Comparison of ENCODE assay signal across 15 cellular contexts in genomic region chr2:17620280-17620679, GRCh38.
DNase-seq lines count a peak whose midpoint lies in the region; ATAC-seq, FAIRE-seq and TF ChIP-seq lines count a peak whose summit lies in the region.
"Had no signal": no experiment of that assay in that cellular context is flagged by ENCODE, and none has a peak within 500 bp of the region (broad histone marks: within the 10 kb centered on the region; RNA-seq: fewer than 3 reads in every experiment).

No MANE protein-coding gene starts in this region.

- intact Hi-C loops in left cardiac atrium (cut with DNase I) = no loop called here
- intact Hi-C loops in activated CD4-positive, alpha-beta T cell treated with anti-CD3 and anti-CD28 coated beads, Interleukin-2, amount 10 ng/mL, durations not matched to agents 24 days and 14 days (cut with micrococcal nuclease) = no loop called here

- no peak for TF ChIP-seq CTCF in astrocyte (IDR thresholded peaks at IDR 0.05; ENCODE audit: insufficient read depth, low read depth, low read length)

- no peak overlapping the region for H3K4me3 Mint-ChIP-seq in astrocyte (ENCODE audit: unreplicated experiment)
- no peak overlapping the region for H3K4me3 Mint-ChIP-seq in activated CD4-positive, alpha-beta T cell treated with anti-CD3 and anti-CD28 coated beads, Interleukin-2, amount 10 ng/mL, durations not matched to agents 24 days and 14 days

- peak overlapping the region; percentile 62 for H3K27ac ChIP-seq in astrocyte (ENCODE audit: low read depth, low read length)
- H3K27ac ChIP-seq: VCaP had no signal

- H3K4me2 ChIP-seq in astrocyte (ENCODE audit: low read length) = peak overlapping the region; percentile 72

- no peaks in the 10 kb centered on the region for H3K27me3 ChIP-seq in astrocyte (ENCODE audit: insufficient read depth, low read length)

- no peaks in the 10 kb centered on the region for H3K9me3 ChIP-seq in astrocyte (ENCODE audit: insufficient read depth, low read depth, low read length)

- no peaks in the 10 kb centered on the region for H3K79me2 ChIP-seq in astrocyte (ENCODE audit: insufficient read depth, low read length)

- FAIRE-seq in astrocyte (lab: Jason Lieb, UNC) = no peak

- peak overlapping the region; percentile 18 for H3K4me3 ChIP-seq in astrocyte (ENCODE audit: insufficient read depth, low read depth, low read length)

- no peaks in the 10 kb centered on the region for H3K27me3 Mint-ChIP-seq in astrocyte (ENCODE audit: low read depth, unreplicated experiment)
- H3K27me3 Mint-ChIP-seq in activated CD4-positive, alpha-beta T cell treated with anti-CD3 and anti-CD28 coated beads, Interleukin-2, amount 10 ng/mL, durations not matched to agents 24 days and 14 days = peaks cover 10% of the 10 kb centered on the region

- peaks cover 34% of the 10 kb centered on the region for H3K4me1 ChIP-seq in astrocyte (ENCODE audit: insufficient read depth, low read length)

- no peaks in the 10 kb centered on the region for H3K9me3 Mint-ChIP-seq in astrocyte (ENCODE audit: unreplicated experiment)
- H3K9me3 Mint-ChIP-seq in activated CD4-positive, alpha-beta T cell treated with anti-CD3 and anti-CD28 coated beads, Interleukin-2, amount 10 ng/mL, durations not matched to agents 24 days and 14 days = no peaks in the 10 kb centered on the region

- no peaks in the 10 kb centered on the region for H3K36me3 ChIP-seq in astrocyte (ENCODE audit: insufficient read depth, low read length)

- no peak overlapping the region for H3K27ac Mint-ChIP-seq in astrocyte (ENCODE audit: unreplicated experiment)
- H3K27ac Mint-ChIP-seq in activated CD4-positive, alpha-beta T cell treated with anti-CD3 and anti-CD28 coated beads, Interleukin-2, amount 10 ng/mL, durations not matched to agents 24 days and 14 days = no peak overlapping the region

- ATAC-seq in left cardiac atrium (peak; percentile 80 to 81), GM19467 (IDR thresholded peaks at IDR 0.05; ENCODE audit: unreplicated experiment) (no peak), GM21576 (IDR thresholded peaks at IDR 0.05; ENCODE audit: unreplicated experiment) (no peak), GM21619 (IDR thresholded peaks at IDR 0.05; ENCODE audit: unreplicated experiment) (no peak)

- DNase-seq in NCI-H748 (lab: John Stamatoyannopoulos, UW; ENCODE audit: unreplicated experiment) = peak; percentile 30
- no peak for DNase-seq in NCI-H748 treated with DMSO at 0.1 percent for 48 hours (lab: John Stamatoyannopoulos, UW)
- DNase-seq in astrocyte (ENCODE audit: low read depth) = peak; percentile 71
- DNase-seq in left cardiac atrium = peak; percentile 63
- DNase-seq in activated CD4-positive, alpha-beta T cell treated with anti-CD3 and anti-CD28 coated beads, Interleukin-2, amount 10 ng/mL, durations not matched to agents 24 days and 14 days = no peak
- DNase-seq: ACHN; activated T-cell treated with anti-CD3 and anti-CD28 coated beads, Interleukin-2, amount 50 U/mL, for 48 hours; cortex of kidney; hippocampal formation; stimulated activated CD4-positive, alpha-beta T cell treated with anti-CD3 and anti-CD28 coated beads, Interleukin-15, amount 100 ng/mL, for 24 hours; stimulated activated naive CD4-positive, alpha-beta T cell had no signal

- H2AFZ ChIP-seq in astrocyte (ENCODE audit: low read depth, low read length) = no peak overlapping the region

- H4K20me1 ChIP-seq in astrocyte (ENCODE audit: insufficient read depth, low read length) = no peaks in the 10 kb centered on the region

- H3K9ac ChIP-seq in astrocyte (ENCODE audit: low read length) = peak overlapping the region; percentile 42

- peaks cover 15% of the 10 kb centered on the region for H3K4me1 Mint-ChIP-seq in astrocyte (ENCODE audit: low read depth, unreplicated experiment)
- no peaks in the 10 kb centered on the region for H3K4me1 Mint-ChIP-seq in activated CD4-positive, alpha-beta T cell treated with anti-CD3 and anti-CD28 coated beads, Interleukin-2, amount 10 ng/mL, durations not matched to agents 24 days and 14 days

- H3K36me3 Mint-ChIP-seq in astrocyte (ENCODE audit: low read depth, unreplicated experiment) = no peaks in the 10 kb centered on the region
- no peaks in the 10 kb centered on the region for H3K36me3 Mint-ChIP-seq in activated CD4-positive, alpha-beta T cell treated with anti-CD3 and anti-CD28 coated beads, Interleukin-2, amount 10 ng/mL, durations not matched to agents 24 days and 14 days (ENCODE audit: low read depth)

Comparison
In these comparisons a context has a peak if more than half of its experiments do, and no peak if none do; other contexts are left out.
1. DNase-seq: peak in NCI-H748 (single experiment), astrocyte (single experiment) and left cardiac atrium (single experiment); none in NCI-H748 treated with DMSO at 0.1 percent for 48 hours (single experiment) and activated CD4-positive, alpha-beta T cell treated with anti-CD3 and anti-CD28 coated beads, Interleukin-2, amount 10 ng/mL, durations not matched to agents 24 days and 14 days (single experiment).
2. ATAC-seq: peak in left cardiac atrium (2 of 2); none in GM19467 (single experiment), GM21576 (single experiment) and GM21619 (single experiment).